Comparison of ENCODE assay signal across 21 cellular contexts in the genomic region with DNA sequence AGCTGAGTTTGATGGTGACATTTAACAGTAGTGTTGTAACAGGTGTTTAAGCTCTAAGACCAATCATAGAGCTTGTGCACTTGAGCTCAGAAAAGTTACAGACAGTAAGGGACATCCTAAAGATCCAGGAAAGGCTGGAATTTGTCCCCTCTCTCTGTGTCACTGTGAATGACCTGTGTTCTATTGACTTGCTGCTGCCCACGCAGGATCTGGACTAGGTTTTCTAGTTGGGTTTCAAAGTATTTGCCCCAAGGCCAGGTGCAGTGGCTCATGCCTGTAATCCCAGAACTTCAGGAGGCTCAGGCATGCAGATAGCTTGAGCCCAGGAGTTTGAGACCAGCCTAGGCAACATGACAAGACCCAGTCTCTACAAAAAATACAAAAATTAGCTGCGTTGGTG. TPM values are rescaled to one million over a fixed set of nuclear protein-coding genes. Genes with fewer than 3 reads are reported as not detected.
DNase-seq lines count a peak whose midpoint lies in the region; ATAC-seq and TF ChIP-seq lines count a peak whose summit lies in the region.
"Had no signal": no experiment of that assay in that cellular context is flagged by ENCODE, and none has a peak within 500 bp of the region (broad histone marks: within the 10 kb centered on the region; RNA-seq: fewer than 3 reads in every experiment).

No MANE protein-coding gene starts in this region.

- no peak overlapping the region for H2BK5ac ChIP-seq in trophoblast cell (ENCODE audit: low read depth, low read length, poor library complexity)

- H3K79me1 ChIP-seq in trophoblast cell (ENCODE audit: low read length) = no peaks in the 10 kb centered on the region

- no peaks in the 10 kb centered on the region for H3K36me3 Mint-ChIP-seq in activated CD4-positive, alpha-beta T cell treated with anti-CD3 and anti-CD28 coated beads, Interleukin-2, amount 10 ng/mL, durations not matched to agents 24 days and 14 days (ENCODE audit: low read depth)
- H3K36me3 Mint-ChIP-seq: CD8-positive, alpha-beta T cell had no signal

- H3K27me3 Mint-ChIP-seq in activated CD4-positive, alpha-beta T cell treated with anti-CD3 and anti-CD28 coated beads, Interleukin-2, amount 10 ng/mL, durations not matched to agents 24 days and 14 days = peaks cover 30% of the 10 kb centered on the region

- no peak overlapping the region for H2BK12ac ChIP-seq in trophoblast cell (ENCODE audit: low read length)

- TF ChIP-seq CTCF in right lobe of liver (IDR thresholded peaks at IDR 0.05) (no peak), gastrocnemius medialis (IDR thresholded peaks at IDR 0.05 in 4 of 5, conservative IDR thresholded peaks at IDR 0.05 in 1 of 5) (no peak)

- in situ Hi-C loops in gastrocnemius medialis (cut with MboI; ENCODE audit: low sequenced_read_pairs in 4 of 4) = no loop called here

- H2AFZ ChIP-seq in trophoblast cell (ENCODE audit: insufficient read depth, low read length, poor library complexity) = no peak overlapping the region

- TF ChIP-seq POLR2A in right lobe of liver (IDR thresholded peaks at IDR 0.05) = no peak
- TF ChIP-seq POLR2A in gastrocnemius medialis (IDR thresholded peaks at IDR 0.05) = no peak

- ATAC-seq in right lobe of liver = peak; percentile 94 to 98 (median 95)
- ATAC-seq in gastrocnemius medialis = no peak
- no peak for ATAC-seq in GM21390 (IDR thresholded peaks at IDR 0.05; ENCODE audit: unreplicated experiment)
- ATAC-seq: A549; CD8-positive, alpha-beta T cell had no signal

- H4K91ac ChIP-seq in trophoblast cell (ENCODE audit: low read depth, low read length) = no peak overlapping the region

- intact Hi-C loops in activated CD4-positive, alpha-beta T cell treated with anti-CD3 and anti-CD28 coated beads, Interleukin-2, amount 10 ng/mL, durations not matched to agents 24 days and 14 days (cut with micrococcal nuclease) = no loop called here
- intact Hi-C loops in right lobe of liver (cut with DNase I) = no loop called here
- intact Hi-C loops in gastrocnemius medialis (cut with DNase I; ENCODE audit: low total_unique reads) = no loop called here

- H3K4me2 ChIP-seq in trophoblast cell (ENCODE audit: low read length) = no peak overlapping the region
- H3K4me2 ChIP-seq: A549; BLaER1 treated with 17β-estradiol and CSF1 and Interleukin-3, amounts not matched to agents 10 nM and 100 nM had no signal

- no peak overlapping the region for H3K4me3 ChIP-seq in right lobe of liver
- no peak overlapping the region for H3K4me3 ChIP-seq in trophoblast cell (ENCODE audit: low read depth, low read length)
- no peak overlapping the region for H3K4me3 ChIP-seq in gastrocnemius medialis
- H3K4me3 ChIP-seq: A549; BLaER1 treated with 17β-estradiol and CSF1 and Interleukin-3, amounts not matched to agents 10 nM and 100 nM had no signal

- H3K27me3 ChIP-seq in right lobe of liver (no peaks in the 10 kb centered on the region), trophoblast cell (ENCODE audit: insufficient read depth, low read length) (no peaks in the 10 kb centered on the region), gastrocnemius medialis (peaks cover 0 to 7% (median 0%) of the 10 kb centered on the region in 3 donors)
- H3K27me3 ChIP-seq: BLaER1 treated with 17β-estradiol and CSF1 and Interleukin-3, amounts not matched to agents 10 nM and 100 nM had no signal

- H4K8ac ChIP-seq in trophoblast cell (ENCODE audit: low read depth, low read length) = no peak overlapping the region

- no peak overlapping the region for H3K27ac Mint-ChIP-seq in activated CD4-positive, alpha-beta T cell treated with anti-CD3 and anti-CD28 coated beads, Interleukin-2, amount 10 ng/mL, durations not matched to agents 24 days and 14 days
- H3K27ac Mint-ChIP-seq: B cell; CD4-positive, alpha-beta T cell; CD8-positive, alpha-beta T cell had no signal

- H3K36me3 ChIP-seq in right lobe of liver = no peaks in the 10 kb centered on the region
- no peaks in the 10 kb centered on the region for H3K36me3 ChIP-seq in trophoblast cell (ENCODE audit: control insufficient read depth in 1 of 2, insufficient read depth in 2 of 2, low read length in 2 of 2)
- no peaks in the 10 kb centered on the region for H3K36me3 ChIP-seq in gastrocnemius medialis
- H3K36me3 ChIP-seq: BLaER1 treated with 17β-estradiol and CSF1 and Interleukin-3, amounts not matched to agents 10 nM and 100 nM had no signal

- no peak overlapping the region for H4K12ac ChIP-seq in trophoblast cell (ENCODE audit: low read depth, low read length)

- H3K14ac ChIP-seq in trophoblast cell (ENCODE audit: low read length) = no peak overlapping the region

- H3K4me1 ChIP-seq in right lobe of liver = peaks cover 0 to 10% (median 3%) of the 10 kb centered on the region in 4 donors
- peaks cover 3 to 6% of the 10 kb centered on the region in 2 experiments for H3K4me1 ChIP-seq in trophoblast cell (ENCODE audit: control insufficient read depth in 1 of 2, insufficient read depth in 2 of 2, low read length in 2 of 2)
- H3K4me1 ChIP-seq in gastrocnemius medialis = no peaks in the 10 kb centered on the region
- H3K4me1 ChIP-seq: A549; BLaER1 treated with 17β-estradiol and CSF1 and Interleukin-3, amounts not matched to agents 10 nM and 100 nM; Caco-2 had no signal

- H3K79me2 ChIP-seq in trophoblast cell (ENCODE audit: control insufficient read depth, insufficient read depth, low read length, poor library complexity) = no peaks in the 10 kb centered on the region

- H3K27ac ChIP-seq in right lobe of liver (no peak overlapping the region), trophoblast cell (ENCODE audit: low read depth, low read length) (no peak overlapping the region), gastrocnemius medialis (no peak overlapping the region)
- H3K27ac ChIP-seq: 22Rv1; A549; BLaER1 treated with 17β-estradiol and CSF1 and Interleukin-3, amounts not matched to agents 10 nM and 100 nM; C4-2B had no signal

- H3K4me3 Mint-ChIP-seq in activated CD4-positive, alpha-beta T cell treated with anti-CD3 and anti-CD28 coated beads, Interleukin-2, amount 10 ng/mL, durations not matched to agents 24 days and 14 days = no peak overlapping the region
- H3K4me3 Mint-ChIP-seq: B cell; CD4-positive, alpha-beta T cell; CD8-positive, alpha-beta T cell had no signal

- H3K9ac ChIP-seq in trophoblast cell (ENCODE audit: low read length) = no peak overlapping the region
- H3K9ac ChIP-seq: BLaER1 treated with 17β-estradiol and CSF1 and Interleukin-3, amounts not matched to agents 10 nM and 100 nM had no signal

- H3K9me3 ChIP-seq in right lobe of liver (no peaks in the 10 kb centered on the region), trophoblast cell (ENCODE audit: insufficient read depth, low read depth, low read length) (no peaks in the 10 kb centered on the region), gastrocnemius medialis (no peaks in the 10 kb centered on the region)
- H3K9me3 ChIP-seq: Caco-2 had no signal

- DNase-seq in activated CD4-positive, alpha-beta T cell treated with anti-CD3 and anti-CD28 coated beads, Interleukin-2, amount 10 ng/mL, durations not matched to agents 24 days and 14 days = peak; percentile 19
- DNase-seq in activated CD4-positive, alpha-beta T cell treated with anti-CD3 and anti-CD28 coated beads for 4 hours = no peak
- DNase-seq in islet precursor cell = peak; percentile 63
- no peak for DNase-seq in right lobe of liver
- DNase-seq in trophoblast cell = peak; percentile 51 to 75
- DNase-seq in gastrocnemius medialis = no peak
- DNase-seq: AML-193; Caco-2; Calu3; CD4-positive, alpha-beta T cell; DMS79 treated with DMSO at 0.1 percent for 48 hours; GF-D8 had no signal

- H3K9me3 Mint-ChIP-seq in activated CD4-positive, alpha-beta T cell treated with anti-CD3 and anti-CD28 coated beads, Interleukin-2, amount 10 ng/mL, durations not matched to agents 24 days and 14 days = peaks cover 4% of the 10 kb centered on the region
- H3K9me3 Mint-ChIP-seq: CD4-positive, alpha-beta T cell; CD8-positive, alpha-beta T cell had no signal

- no peak overlapping the region for H3K18ac ChIP-seq in trophoblast cell (ENCODE audit: low read length)

- H3K23ac ChIP-seq in trophoblast cell (ENCODE audit: low read length) = no peak overlapping the region

- 46% methylated on average over 2 of the region's 2 CpGs for WGBS in right lobe of liver (ENCODE audit: insufficient coverage, low coverage, low lambda C conversion rate, missing lambda C conversion rate)
- no CpG with 5 or more reads among the region's 2 CpGs for WGBS in trophoblast cell (ENCODE audit: extremely low coverage, insufficient coverage, insufficient read length)

- H2BK120ac ChIP-seq in trophoblast cell (ENCODE audit: insufficient read depth, low read length, poor library complexity) = no peak overlapping the region

- H3K4ac ChIP-seq in trophoblast cell (ENCODE audit: low read depth, low read length) = no peak overlapping the region

- H2AK5ac ChIP-seq in trophoblast cell (ENCODE audit: low read length) = no peak overlapping the region

- no peaks in the 10 kb centered on the region for H3K4me1 Mint-ChIP-seq in activated CD4-positive, alpha-beta T cell treated with anti-CD3 and anti-CD28 coated beads, Interleukin-2, amount 10 ng/mL, durations not matched to agents 24 days and 14 days
- H3K4me1 Mint-ChIP-seq: B cell had no signal

RNA-seq across cellular contexts. Expression of a gene that starts 17.1 kb away (rescaled TPM):
- total RNA-seq in activated CD4-positive, alpha-beta T cell treated with anti-CD3 and anti-CD28 coated beads, Interleukin-2, amount 10 ng/mL, durations not matched to agents 24 days and 14 days = not detected in 2 replicates
- total RNA-seq in right lobe of liver (10 to 100 TPM in 1 of 6 experiments, 1 to 10 TPM in 2, not detected in 3; 2.2 to 17.5 (median 9.4) TPM), gastrocnemius medialis (1 to 10 TPM in 1 of 4 donors, not detected in 3; 1.6 TPM)
- polyA plus RNA-seq in trophoblast cell (2013) = 0.18 and 0.21 TPM in 2 replicates
- total RNA-seq: A172; B cell; CD4-positive, alpha-beta T cell; CD8-positive, alpha-beta T cell had no signal
- polyA plus RNA-seq: A549, BJ had no signal

Comparison
In these comparisons a context has a peak if more than half of its experiments do, and no peak if none do; other contexts are left out.
1. DNase-seq: peak in activated CD4-positive, alpha-beta T cell treated with anti-CD3 and anti-CD28 coated beads, Interleukin-2, amount 10 ng/mL, durations not matched to agents 24 days and 14 days (single experiment), islet precursor cell (single experiment) and trophoblast cell (2 of 2); none in activated CD4-positive, alpha-beta T cell treated with anti-CD3 and anti-CD28 coated beads for 4 hours (0 of 2), right lobe of liver (0 of 3) and gastrocnemius medialis (0 of 2).
2. ATAC-seq: peak in right lobe of liver (4 of 4); none in gastrocnemius medialis (0 of 2) and GM21390 (single experiment).